In the genomic region with DNA sequence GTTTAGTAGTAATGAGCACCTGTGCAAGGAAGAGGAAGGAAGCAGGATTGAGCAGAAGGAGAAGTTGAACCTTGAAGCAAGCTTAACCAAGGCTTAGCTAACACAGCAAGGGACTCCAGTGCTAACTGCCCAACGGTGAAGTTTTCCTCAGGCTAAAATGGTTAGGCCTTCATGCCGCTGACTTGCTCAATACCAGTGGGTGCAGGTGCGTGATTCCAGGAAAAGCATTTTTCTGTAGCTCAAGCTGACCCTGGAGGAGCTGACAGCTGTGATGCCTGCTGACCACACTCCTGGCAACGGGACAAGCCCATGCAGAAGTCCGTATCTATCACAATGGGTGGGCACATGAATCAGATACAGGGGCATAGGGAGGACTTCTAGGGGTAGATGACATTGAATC, we compare ENCODE assay signal across 24 cellular contexts.
DNase-seq lines count a peak whose midpoint lies in the region; TF ChIP-seq lines count a peak whose summit lies in the region.
"Had no signal": no experiment of that assay in that cellular context is flagged by ENCODE, and none has a peak within 500 bp of the region (broad histone marks: within the 10 kb centered on the region; RNA-seq: fewer than 3 reads in every experiment).

No MANE protein-coding gene starts in this region.

- no peak overlapping the region for H3K4me3 ChIP-seq in colonic mucosa
- H3K4me3 ChIP-seq: body of pancreas, coronary artery, MG63, prostate gland, smooth muscle cell, uterus had no signal

- intact Hi-C loops in colonic mucosa (cut with DNase I) = no loop called here

- TF ChIP-seq CTCF in colonic mucosa (IDR thresholded peaks at IDR 0.05) = no peak

- H3K4me1 ChIP-seq in colonic mucosa = no peaks in the 10 kb centered on the region
- H3K4me1 ChIP-seq: Caco-2, uterus had no signal

- H3K27ac ChIP-seq in colonic mucosa = no peak overlapping the region
- H3K27ac ChIP-seq: 22Rv1, body of pancreas, coronary artery, prostate gland, uterus had no signal

- H3K9me3 ChIP-seq in colonic mucosa = no peaks in the 10 kb centered on the region
- H3K9me3 ChIP-seq: body of pancreas, Caco-2, prostate gland, uterus had no signal

- H3K36me3 ChIP-seq in colonic mucosa = no peaks in the 10 kb centered on the region
- H3K36me3 ChIP-seq: MG63, prostate gland, uterus had no signal

- H3K27me3 ChIP-seq in colonic mucosa = no peaks in the 10 kb centered on the region
- H3K27me3 ChIP-seq: body of pancreas, MG63, uterus had no signal

- peak; percentile 20 for DNase-seq in DMS53 (lab: John Stamatoyannopoulos, UW)
- DNase-seq in DMS53 treated with DMSO at 0.1 percent for 48 hours (lab: John Stamatoyannopoulos, UW; ENCODE audit: unreplicated experiment) = no peak
- DNase-seq in NOMO-1 treated with DMSO at 0.1 percent for 48 hours (lab: John Stamatoyannopoulos, UW; ENCODE audit: unreplicated experiment) = peak; percentile 28
- DNase-seq in astrocyte of the hippocampus (ENCODE audit: low read depth, low spot score) = peak; percentile 22
- DNase-seq in smooth muscle cell of the brain vasculature (ENCODE audit: low read depth, low spot score) = peak; percentile 21
- DNase-seq in colonic mucosa = no peak
- no peak for DNase-seq in stimulated activated CD4-positive, alpha-beta T cell treated with anti-CD3 and anti-CD28 coated beads, Interleukin-4, amount 100 ng/mL, for 1 hour
- no peak for DNase-seq in anterior cingulate cortex (lab: John Stamatoyannopoulos, UW)
- DNase-seq: activated CD4-positive, alpha-beta T cell treated with anti-CD3 and anti-CD28 coated beads for 48 hours; Caco-2; EL; HFFc6; left cardiac atrium; mesendoderm; MG63; NCI-H1930; NCI-H345; stimulated activated CD4-positive, alpha-beta T cell treated with anti-CD3 and anti-CD28 coated beads, Interleukin-4, amount 100 ng/mL, for 4 hours; uterus had no signal

- H3K9ac ChIP-seq in colonic mucosa (ENCODE audit: low read depth in 2 of 2, low read length in 2 of 2) = no peak overlapping the region

Comparison
In these comparisons a context has a peak if more than half of its experiments do, and no peak if none do; other contexts are left out.
1. DNase-seq: peak in DMS53 (single experiment), NOMO-1 treated with DMSO at 0.1 percent for 48 hours (single experiment), astrocyte of the hippocampus (single experiment) and smooth muscle cell of the brain vasculature (single experiment); none in DMS53 treated with DMSO at 0.1 percent for 48 hours (single experiment), colonic mucosa (single experiment), stimulated activated CD4-positive, alpha-beta T cell treated with anti-CD3 and anti-CD28 coated beads, Interleukin-4, amount 100 ng/mL, for 1 hour (single experiment) and anterior cingulate cortex (0 of 58).